Comparison of ENCODE assay signal across 8 cellular contexts in the genomic region with DNA sequence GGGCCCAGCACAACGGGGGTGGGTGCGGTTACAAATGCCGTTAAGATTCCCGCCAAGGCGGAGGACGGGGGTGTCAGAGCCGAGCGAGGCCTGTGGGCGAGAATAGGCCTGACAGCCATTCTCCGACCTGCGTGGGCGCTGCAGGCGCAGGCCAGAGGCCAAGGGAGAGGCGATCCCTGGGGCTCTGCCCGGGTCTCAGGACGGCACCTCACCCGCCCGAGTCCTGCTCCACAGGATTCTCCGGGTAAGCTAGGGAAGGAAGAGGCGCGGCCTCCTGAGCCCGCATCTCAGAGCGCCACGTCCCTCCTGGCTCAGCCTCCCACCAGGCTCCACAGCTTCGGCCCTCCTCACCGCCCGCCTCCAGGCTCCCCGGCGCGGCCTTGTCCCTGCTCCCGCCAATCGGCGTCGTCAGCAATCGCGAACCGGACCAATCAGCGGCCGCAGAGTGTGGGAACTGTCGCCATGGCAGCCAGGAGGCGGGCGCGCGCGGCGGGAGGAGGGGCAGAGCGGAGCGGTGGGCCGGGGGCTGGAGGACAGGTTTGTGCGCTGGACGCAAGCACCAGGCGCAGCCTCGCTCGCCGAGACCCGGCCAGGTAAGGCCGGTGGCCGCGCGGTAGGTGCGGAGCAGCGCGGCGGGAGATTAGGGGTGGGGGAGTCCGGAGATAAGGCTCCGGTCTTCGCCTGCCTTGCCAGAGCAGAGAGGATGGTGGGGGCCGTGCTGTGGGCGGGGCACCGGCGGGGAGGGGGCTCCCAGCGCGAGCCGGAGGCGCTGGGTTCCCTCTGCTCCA. TPM values are rescaled to one million over a fixed set of nuclear protein-coding genes. Genes with fewer than 3 reads are reported as not detected.
DNase-seq lines count a peak whose midpoint lies in the region; ATAC-seq and TF ChIP-seq lines count a peak whose summit lies in the region.

Gene NUCB2 (plus strand): TSS at position 504 of the 788 bp plus-strand sequence. CDS start 18,585 bp downstream, outside the sequence.

- H3K27me3 ChIP-seq in BJ (ENCODE audit: control insufficient read depth, insufficient read depth, low read length) (no peaks in the 10 kb centered on the region), layer of hippocampus (ENCODE audit: control insufficient read depth, insufficient read depth, low read length) (no peaks in the 10 kb centered on the region)

- intact Hi-C loops in activated CD4-positive, alpha-beta T cell treated with anti-CD3 and anti-CD28 coated beads, Interleukin-2, amount 10 ng/mL, durations not matched to agents 24 days and 14 days (cut with micrococcal nuclease) = loop anchor here (1.0 to 10.0 kb wide), 8 partner anchors 38 to 1118 kb away; partner anchors contain the start of genes LDHA, NCR3LG1, RPS13 and SERGEF

- DNase-seq in BJ (ENCODE audit: low read depth) = peak; percentile 69
- peak; percentile 98 for DNase-seq in NCI-H526 treated with DMSO at 0.1 percent for 48 hours (lab: John Stamatoyannopoulos, UW)
- DNase-seq in activated CD4-positive, alpha-beta T cell treated with anti-CD3 and anti-CD28 coated beads, Interleukin-2, amount 10 ng/mL, durations not matched to agents 24 days and 14 days = peak; percentile 99
- peak; percentile 97 for DNase-seq in coronary artery (ENCODE audit: low spot score)
- peak; percentile 92 to 93 for DNase-seq in stimulated activated CD4-positive, alpha-beta T cell treated with anti-CD3 and anti-CD28 coated beads, Interleukin-1b, Interleukin-23, amount 100 ng/mL, for 4 hours (ENCODE audit: low read depth in 2 of 2)

- no peaks in the 10 kb centered on the region for H3K36me3 ChIP-seq in BJ (ENCODE audit: control insufficient read depth, insufficient read depth, low read length)

- H3K27ac ChIP-seq in coronary artery (peak within 1 kb of the TSS; percentile 93), layer of hippocampus (ENCODE audit: low read depth, low read length) (peak within 1 kb of the TSS; percentile 78)

- H3K4me3 ChIP-seq in BJ (ENCODE audit: low read depth, low read length) (peak within 1 kb of the TSS; percentile 70), coronary artery (peak within 1 kb of the TSS; percentile 95)

- ATAC-seq in GM19324 (IDR thresholded peaks at IDR 0.05; ENCODE audit: low FRiP score, unreplicated experiment) (peak; percentile 99), HG03469 (IDR thresholded peaks at IDR 0.05; ENCODE audit: unreplicated experiment) (peak; percentile 92)

- TF ChIP-seq CTCF in BJ (IDR thresholded peaks at IDR 0.05; ENCODE audit: insufficient read depth, low read depth, low read length) = no peak
- no peak for TF ChIP-seq CTCF in coronary artery (IDR thresholded peaks at IDR 0.05)

- peaks cover 8% of the 10 kb centered on the region for H3K36me3 Mint-ChIP-seq in activated CD4-positive, alpha-beta T cell treated with anti-CD3 and anti-CD28 coated beads, Interleukin-2, amount 10 ng/mL, durations not matched to agents 24 days and 14 days (ENCODE audit: low read depth)

- H3K9me3 Mint-ChIP-seq in activated CD4-positive, alpha-beta T cell treated with anti-CD3 and anti-CD28 coated beads, Interleukin-2, amount 10 ng/mL, durations not matched to agents 24 days and 14 days = no peaks in the 10 kb centered on the region

- peak within 1 kb of the TSS; percentile 85 for H3K27ac Mint-ChIP-seq in activated CD4-positive, alpha-beta T cell treated with anti-CD3 and anti-CD28 coated beads, Interleukin-2, amount 10 ng/mL, durations not matched to agents 24 days and 14 days

- CTCF ChIA-PET in BJ (lab: Yijun Ruan, JAX) = interaction anchor here (0.6 to 2.7 kb wide), 5 partner anchors 9 to 91 kb away, joined by 3 to 10 read pairs (median 3); no protein-coding TSS in a partner anchor

- H3K27me3 Mint-ChIP-seq in activated CD4-positive, alpha-beta T cell treated with anti-CD3 and anti-CD28 coated beads, Interleukin-2, amount 10 ng/mL, durations not matched to agents 24 days and 14 days = peaks cover 2% of the 10 kb centered on the region

- H3K4me3 Mint-ChIP-seq in activated CD4-positive, alpha-beta T cell treated with anti-CD3 and anti-CD28 coated beads, Interleukin-2, amount 10 ng/mL, durations not matched to agents 24 days and 14 days = peak within 1 kb of the TSS; percentile 83

- H3K4me1 Mint-ChIP-seq in activated CD4-positive, alpha-beta T cell treated with anti-CD3 and anti-CD28 coated beads, Interleukin-2, amount 10 ng/mL, durations not matched to agents 24 days and 14 days = peaks cover 47% of the 10 kb centered on the region

- POLR2A ChIA-PET in BJ (lab: Charles Lee) = no interaction called here

RNA-seq across cellular contexts. Expression of gene NUCB2, which starts in this region (rescaled TPM):
- 119 and 196 TPM in 2 replicates for polyA plus RNA-seq in BJ (2011; rRNA removed)
- polyA minus RNA-seq in BJ (2011; rRNA and poly(A)+ RNA removed) = 29.9 and 33.4 TPM in 2 replicates
- 48.6 and 52.7 TPM in 2 replicates for total RNA-seq in activated CD4-positive, alpha-beta T cell treated with anti-CD3 and anti-CD28 coated beads, Interleukin-2, amount 10 ng/mL, durations not matched to agents 24 days and 14 days

Comparison
In these comparisons a context has a peak if more than half of its experiments do, and no peak if none do; other contexts are left out.
1. Peak in every context shown above with its lines: DNase-seq, ATAC-seq, H3K4me3 ChIP-seq and H3K27ac ChIP-seq.